In the genomic region with DNA sequence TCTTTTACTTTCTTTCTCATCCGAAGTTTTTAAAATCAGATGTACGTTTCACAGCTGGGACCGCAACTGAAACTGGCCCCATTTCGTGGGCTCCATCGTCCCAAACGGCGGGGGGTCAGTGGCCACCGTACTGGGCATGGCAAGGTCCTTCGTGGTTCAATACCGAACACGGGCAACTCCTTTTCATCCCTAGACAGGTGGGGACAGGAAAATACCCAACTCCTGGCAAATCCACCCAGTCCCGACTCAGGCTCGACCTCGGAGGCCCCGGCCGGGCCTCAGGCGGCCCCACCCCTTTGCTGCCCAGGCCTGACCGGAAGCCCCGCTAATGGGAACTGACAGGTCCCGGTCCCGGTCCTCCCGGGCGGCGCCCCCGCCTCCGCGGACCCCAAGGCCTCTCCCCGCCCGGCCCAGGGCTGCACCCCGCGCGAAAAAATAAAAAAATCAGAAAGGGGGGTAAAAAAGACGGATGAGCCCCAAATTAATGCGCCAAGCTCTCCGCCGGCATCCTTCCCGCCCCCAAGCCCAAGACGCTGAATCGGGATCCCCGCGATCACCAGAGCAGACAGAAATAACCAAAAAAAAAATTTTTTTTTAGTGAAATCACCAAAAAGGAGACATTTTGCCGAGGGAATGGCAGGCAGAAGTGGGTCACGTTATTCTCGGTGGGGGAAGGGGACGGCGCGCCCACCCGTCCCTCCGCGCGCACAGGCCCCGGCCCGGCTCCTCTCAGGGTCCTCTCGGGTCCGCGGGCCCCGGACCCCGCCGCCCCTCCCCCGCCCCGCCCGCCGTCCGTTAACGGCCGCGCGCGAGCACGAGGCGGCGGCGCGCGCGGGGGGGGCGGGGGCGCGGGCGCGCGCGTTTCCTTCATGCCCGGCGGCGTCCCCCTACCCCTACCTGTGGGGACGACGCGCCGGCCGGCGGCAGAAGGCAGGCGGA, we compare ENCODE assay signal across 1 cellular context.
TF ChIP-seq lines count a peak whose summit lies in the region.

No MANE protein-coding gene starts in this region.

TF ChIP-seq in GM12878, 131 proteins besides CTCF, POLR2A, EP300 and RAD21:
- TF ChIP-seq MXI1 (IDR thresholded peaks at IDR 0.05; ENCODE audit: low read depth, low read length), result peak; percentile 23; the same call in 1 of the 2 replicates
- TF ChIP-seq, protein P1, sequence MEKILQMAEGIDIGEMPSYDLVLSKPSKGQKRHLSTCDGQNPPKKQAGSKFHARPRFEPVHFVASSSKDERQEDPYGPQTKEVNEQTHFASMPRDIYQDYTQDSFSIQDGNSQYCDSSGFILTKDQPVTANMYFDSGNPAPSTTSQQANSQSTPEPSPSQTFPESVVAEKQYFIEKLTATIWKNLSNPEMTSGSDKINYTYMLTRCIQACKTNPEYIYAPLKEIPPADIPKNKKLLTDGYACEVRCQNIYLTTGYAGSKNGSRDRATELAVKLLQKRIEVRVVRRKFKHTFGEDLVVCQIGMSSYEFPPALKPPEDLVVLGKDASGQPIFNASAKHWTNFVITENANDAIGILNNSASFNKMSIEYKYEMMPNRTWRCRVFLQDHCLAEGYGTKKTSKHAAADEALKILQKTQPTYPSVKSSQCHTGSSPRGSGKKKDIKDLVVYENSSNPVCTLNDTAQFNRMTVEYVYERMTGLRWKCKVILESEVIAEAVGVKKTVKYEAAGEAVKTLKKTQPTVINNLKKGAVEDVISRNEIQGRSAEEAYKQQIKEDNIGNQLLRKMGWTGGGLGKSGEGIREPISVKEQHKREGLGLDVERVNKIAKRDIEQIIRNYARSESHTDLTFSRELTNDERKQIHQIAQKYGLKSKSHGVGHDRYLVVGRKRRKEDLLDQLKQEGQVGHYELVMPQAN (conservative IDR thresholded peaks at IDR 0.05), result 0 out of 2 replicates have a peak, but pooled peaks have one; percentile 46
- TF ChIP-seq IKZF2 (IDR thresholded peaks at IDR 0.05), result 0 out of 4 replicates have a peak, but pooled peaks of 1 of the 2 experiments have one; percentile 14
- TF ChIP-seq ZNF207 (IDR thresholded peaks at IDR 0.05; ENCODE audit: borderline replicate concordance), result 0 out of 2 replicates have a peak, but pooled peaks have one; percentile 44
- TF ChIP-seq, protein P2, sequence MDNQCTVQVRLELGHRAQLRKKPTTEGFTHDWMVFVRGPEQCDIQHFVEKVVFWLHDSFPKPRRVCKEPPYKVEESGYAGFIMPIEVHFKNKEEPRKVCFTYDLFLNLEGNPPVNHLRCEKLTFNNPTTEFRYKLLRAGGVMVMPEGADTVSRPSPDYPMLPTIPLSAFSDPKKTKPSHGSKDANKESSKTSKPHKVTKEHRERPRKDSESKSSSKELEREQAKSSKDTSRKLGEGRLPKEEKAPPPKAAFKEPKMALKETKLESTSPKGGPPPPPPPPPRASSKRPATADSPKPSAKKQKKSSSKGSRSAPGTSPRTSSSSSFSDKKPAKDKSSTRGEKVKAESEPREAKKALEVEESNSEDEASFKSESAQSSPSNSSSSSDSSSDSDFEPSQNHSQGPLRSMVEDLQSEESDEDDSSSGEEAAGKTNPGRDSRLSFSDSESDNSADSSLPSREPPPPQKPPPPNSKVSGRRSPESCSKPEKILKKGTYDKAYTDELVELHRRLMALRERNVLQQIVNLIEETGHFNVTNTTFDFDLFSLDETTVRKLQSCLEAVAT (IDR thresholded peaks at IDR 0.05), result peak; percentile 85
- peak; percentile 43 for TF ChIP-seq IKZF1 (conservative IDR thresholded peaks at IDR 0.05)
- TF ChIP-seq CHD4 (IDR thresholded peaks at IDR 0.05), result no peak
- no peak for TF ChIP-seq PAX8 (IDR thresholded peaks at IDR 0.05)
- no peak for TF ChIP-seq NFXL1 (IDR thresholded peaks at IDR 0.05; ENCODE audit: borderline replicate concordance)
- TF ChIP-seq ZNF274 (IDR thresholded peaks at IDR 0.05; ENCODE audit: insufficient read depth, insufficient read length), result no peak
- TF ChIP-seq, protein P3, sequence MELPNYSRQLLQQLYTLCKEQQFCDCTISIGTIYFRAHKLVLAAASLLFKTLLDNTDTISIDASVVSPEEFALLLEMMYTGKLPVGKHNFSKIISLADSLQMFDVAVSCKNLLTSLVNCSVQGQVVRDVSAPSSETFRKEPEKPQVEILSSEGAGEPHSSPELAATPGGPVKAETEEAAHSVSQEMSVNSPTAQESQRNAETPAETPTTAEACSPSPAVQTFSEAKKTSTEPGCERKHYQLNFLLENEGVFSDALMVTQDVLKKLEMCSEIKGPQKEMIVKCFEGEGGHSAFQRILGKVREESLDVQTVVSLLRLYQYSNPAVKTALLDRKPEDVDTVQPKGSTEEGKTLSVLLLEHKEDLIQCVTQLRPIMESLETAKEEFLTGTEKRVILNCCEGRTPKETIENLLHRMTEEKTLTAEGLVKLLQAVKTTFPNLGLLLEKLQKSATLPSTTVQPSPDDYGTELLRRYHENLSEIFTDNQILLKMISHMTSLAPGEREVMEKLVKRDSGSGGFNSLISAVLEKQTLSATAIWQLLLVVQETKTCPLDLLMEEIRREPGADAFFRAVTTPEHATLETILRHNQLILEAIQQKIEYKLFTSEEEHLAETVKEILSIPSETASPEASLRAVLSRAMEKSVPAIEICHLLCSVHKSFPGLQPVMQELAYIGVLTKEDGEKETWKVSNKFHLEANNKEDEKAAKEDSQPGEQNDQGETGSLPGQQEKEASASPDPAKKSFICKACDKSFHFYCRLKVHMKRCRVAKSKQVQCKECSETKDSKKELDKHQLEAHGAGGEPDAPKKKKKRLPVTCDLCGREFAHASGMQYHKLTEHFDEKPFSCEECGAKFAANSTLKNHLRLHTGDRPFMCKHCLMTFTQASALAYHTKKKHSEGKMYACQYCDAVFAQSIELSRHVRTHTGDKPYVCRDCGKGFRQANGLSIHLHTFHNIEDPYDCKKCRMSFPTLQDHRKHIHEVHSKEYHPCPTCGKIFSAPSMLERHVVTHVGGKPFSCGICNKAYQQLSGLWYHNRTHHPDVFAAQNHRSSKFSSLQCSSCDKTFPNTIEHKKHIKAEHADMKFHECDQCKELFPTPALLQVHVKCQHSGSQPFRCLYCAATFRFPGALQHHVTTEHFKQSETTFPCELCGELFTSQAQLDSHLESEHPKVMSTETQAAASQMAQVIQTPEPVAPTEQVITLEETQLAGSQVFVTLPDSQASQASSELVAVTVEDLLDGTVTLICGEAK (IDR thresholded peaks at IDR 0.05; ENCODE audit: borderline replicate concordance), result 0 out of 2 replicates have a peak, but pooled peaks have one; percentile 19
- TF ChIP-seq, protein P4, sequence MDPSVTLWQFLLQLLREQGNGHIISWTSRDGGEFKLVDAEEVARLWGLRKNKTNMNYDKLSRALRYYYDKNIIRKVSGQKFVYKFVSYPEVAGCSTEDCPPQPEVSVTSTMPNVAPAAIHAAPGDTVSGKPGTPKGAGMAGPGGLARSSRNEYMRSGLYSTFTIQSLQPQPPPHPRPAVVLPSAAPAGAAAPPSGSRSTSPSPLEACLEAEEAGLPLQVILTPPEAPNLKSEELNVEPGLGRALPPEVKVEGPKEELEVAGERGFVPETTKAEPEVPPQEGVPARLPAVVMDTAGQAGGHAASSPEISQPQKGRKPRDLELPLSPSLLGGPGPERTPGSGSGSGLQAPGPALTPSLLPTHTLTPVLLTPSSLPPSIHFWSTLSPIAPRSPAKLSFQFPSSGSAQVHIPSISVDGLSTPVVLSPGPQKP (IDR thresholded peaks at IDR 0.05; ENCODE audit: low read depth, low read length), result peak; percentile 37; the same call in 1 of the 2 replicates
- TF ChIP-seq ASH2L (IDR thresholded peaks at IDR 0.05; ENCODE audit: borderline replicate concordance, low read depth), result 0 out of 2 replicates have a peak, but pooled peaks have one; percentile 23
- TF ChIP-seq, protein P5, sequence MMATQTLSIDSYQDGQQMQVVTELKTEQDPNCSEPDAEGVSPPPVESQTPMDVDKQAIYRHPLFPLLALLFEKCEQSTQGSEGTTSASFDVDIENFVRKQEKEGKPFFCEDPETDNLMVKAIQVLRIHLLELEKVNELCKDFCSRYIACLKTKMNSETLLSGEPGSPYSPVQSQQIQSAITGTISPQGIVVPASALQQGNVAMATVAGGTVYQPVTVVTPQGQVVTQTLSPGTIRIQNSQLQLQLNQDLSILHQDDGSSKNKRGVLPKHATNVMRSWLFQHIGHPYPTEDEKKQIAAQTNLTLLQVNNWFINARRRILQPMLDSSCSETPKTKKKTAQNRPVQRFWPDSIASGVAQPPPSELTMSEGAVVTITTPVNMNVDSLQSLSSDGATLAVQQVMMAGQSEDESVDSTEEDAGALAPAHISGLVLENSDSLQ (IDR thresholded peaks at IDR 0.05), result peak; percentile 45; the same call in 1 of the 2 replicates
- TF ChIP-seq, protein P6, sequence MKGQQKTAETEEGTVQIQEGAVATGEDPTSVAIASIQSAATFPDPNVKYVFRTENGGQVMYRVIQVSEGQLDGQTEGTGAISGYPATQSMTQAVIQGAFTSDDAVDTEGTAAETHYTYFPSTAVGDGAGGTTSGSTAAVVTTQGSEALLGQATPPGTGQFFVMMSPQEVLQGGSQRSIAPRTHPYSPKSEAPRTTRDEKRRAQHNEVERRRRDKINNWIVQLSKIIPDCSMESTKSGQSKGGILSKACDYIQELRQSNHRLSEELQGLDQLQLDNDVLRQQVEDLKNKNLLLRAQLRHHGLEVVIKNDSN (IDR thresholded peaks at IDR 0.05; ENCODE audit: borderline replicate concordance, extremely low read length, insufficient read depth, low read depth, low read length), result no peak
- 0 out of 2 replicates have a peak, but pooled peaks have one; percentile 61 for TF ChIP-seq CBX5 (IDR thresholded peaks at IDR 0.05; ENCODE audit: low read depth)
- peak in 1 of 2 experiments; percentile 60; a peak in 1 of 3 replicates for TF ChIP-seq EGR1 (IDR thresholded peaks at IDR 0.05; ENCODE audit: borderline replicate concordance in 1 of 2, low read depth in 2 of 2, low read length in 2 of 2)
- peak; percentile 50; the same call in 1 of the 2 replicates for TF ChIP-seq NR2F1 (conservative IDR thresholded peaks at IDR 0.05)
- TF ChIP-seq LARP7 (IDR thresholded peaks at IDR 0.05), result peak; percentile 55; the same call in 1 of the 2 replicates
- TF ChIP-seq, protein P7, sequence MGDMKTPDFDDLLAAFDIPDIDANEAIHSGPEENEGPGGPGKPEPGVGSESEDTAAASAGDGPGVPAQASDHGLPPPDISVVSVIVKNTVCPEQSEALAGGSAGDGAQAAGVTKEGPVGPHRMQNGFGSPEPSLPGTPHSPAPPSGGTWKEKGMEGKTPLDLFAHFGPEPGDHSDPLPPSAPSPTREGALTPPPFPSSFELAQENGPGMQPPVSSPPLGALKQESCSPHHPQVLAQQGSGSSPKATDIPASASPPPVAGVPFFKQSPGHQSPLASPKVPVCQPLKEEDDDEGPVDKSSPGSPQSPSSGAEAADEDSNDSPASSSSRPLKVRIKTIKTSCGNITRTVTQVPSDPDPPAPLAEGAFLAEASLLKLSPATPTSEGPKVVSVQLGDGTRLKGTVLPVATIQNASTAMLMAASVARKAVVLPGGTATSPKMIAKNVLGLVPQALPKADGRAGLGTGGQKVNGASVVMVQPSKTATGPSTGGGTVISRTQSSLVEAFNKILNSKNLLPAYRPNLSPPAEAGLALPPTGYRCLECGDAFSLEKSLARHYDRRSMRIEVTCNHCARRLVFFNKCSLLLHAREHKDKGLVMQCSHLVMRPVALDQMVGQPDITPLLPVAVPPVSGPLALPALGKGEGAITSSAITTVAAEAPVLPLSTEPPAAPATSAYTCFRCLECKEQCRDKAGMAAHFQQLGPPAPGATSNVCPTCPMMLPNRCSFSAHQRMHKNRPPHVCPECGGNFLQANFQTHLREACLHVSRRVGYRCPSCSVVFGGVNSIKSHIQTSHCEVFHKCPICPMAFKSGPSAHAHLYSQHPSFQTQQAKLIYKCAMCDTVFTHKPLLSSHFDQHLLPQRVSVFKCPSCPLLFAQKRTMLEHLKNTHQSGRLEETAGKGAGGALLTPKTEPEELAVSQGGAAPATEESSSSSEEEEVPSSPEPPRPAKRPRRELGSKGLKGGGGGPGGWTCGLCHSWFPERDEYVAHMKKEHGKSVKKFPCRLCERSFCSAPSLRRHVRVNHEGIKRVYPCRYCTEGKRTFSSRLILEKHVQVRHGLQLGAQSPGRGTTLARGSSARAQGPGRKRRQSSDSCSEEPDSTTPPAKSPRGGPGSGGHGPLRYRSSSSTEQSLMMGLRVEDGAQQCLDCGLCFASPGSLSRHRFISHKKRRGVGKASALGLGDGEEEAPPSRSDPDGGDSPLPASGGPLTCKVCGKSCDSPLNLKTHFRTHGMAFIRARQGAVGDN (IDR thresholded peaks at IDR 0.05), result 0 out of 2 replicates have a peak, but pooled peaks have one; percentile 29
- TF ChIP-seq DPF2 (IDR thresholded peaks at IDR 0.05), result peak; percentile 25; the same call in 1 of the 2 replicates
- TF ChIP-seq MTA2 (IDR thresholded peaks at IDR 0.05; ENCODE audit: low read depth), result peak; percentile 24; the same call in 1 of the 2 replicates
- peak; percentile 44; the same call in 1 of the 2 replicates for TF ChIP-seq GATAD2B (conservative IDR thresholded peaks at IDR 0.05; ENCODE audit: low read depth)
TF ChIP-seq in GM12878: peak in this region for 18.
